26 cellular contexts compared by ENCODE assay signal in the genomic region with DNA sequence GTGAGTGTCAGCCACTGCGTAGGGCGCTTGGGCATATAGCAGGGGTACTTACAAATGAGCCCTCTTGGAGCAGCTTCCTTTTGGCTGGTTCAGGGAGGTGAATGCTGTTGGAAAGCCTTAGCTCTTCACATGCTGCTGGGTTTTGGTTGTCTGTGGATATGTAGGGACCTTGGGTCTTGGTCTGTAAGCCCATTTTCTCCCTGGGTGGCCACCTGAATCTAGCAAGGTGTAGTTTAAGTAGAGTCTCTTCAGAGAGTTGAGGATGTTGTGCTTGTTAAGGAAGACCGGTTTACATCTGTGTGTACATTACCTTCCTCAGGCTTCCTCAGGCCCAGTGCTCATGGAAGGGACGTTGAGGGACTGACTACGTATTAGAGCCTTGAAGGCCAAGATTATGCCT.
"Had no signal": no experiment of that assay in that cellular context is flagged by ENCODE, and none has a peak within 500 bp of the region (broad histone marks: within the 10 kb centered on the region; RNA-seq: fewer than 3 reads in every experiment).

No MANE protein-coding gene starts in this region.

- H3K27me3 Mint-ChIP-seq: activated B cell treated with CpG ODN at 0.5 μM for 24 hours; activated CD4-positive, alpha-beta memory T cell treated with anti-CD3 and anti-CD28 coated beads for 36 hours; activated CD4-positive, alpha-beta T cell treated with anti-CD3 and anti-CD28 coated beads, Interleukin-2, amount 10 ng/mL, durations not matched to agents 7 days and 5 days; activated naive CD4-positive, alpha-beta T cell treated with anti-CD3 and anti-CD28 coated beads, Interleukin-2, amount 10 ng/mL, durations not matched to agents 7 days and 5 days; activated naive CD8-positive, alpha-beta T cell treated with anti-CD3 and anti-CD28 coated beads for 36 hours had no signal

- H3K9me3 Mint-ChIP-seq: activated B cell treated with CpG ODN at 0.5 μM for 24 hours; activated CD4-positive, alpha-beta memory T cell treated with anti-CD3 and anti-CD28 coated beads for 36 hours; activated CD4-positive, alpha-beta T cell treated with anti-CD3 and anti-CD28 coated beads, Interleukin-2, amount 10 ng/mL, durations not matched to agents 7 days and 5 days; activated naive CD4-positive, alpha-beta T cell treated with anti-CD3 and anti-CD28 coated beads, Interleukin-2, amount 10 ng/mL, durations not matched to agents 7 days and 5 days; activated naive CD8-positive, alpha-beta T cell treated with anti-CD3 and anti-CD28 coated beads for 36 hours; activated T-cell treated with anti-CD3 and anti-CD28 coated beads, Interleukin-2, amount 50 U/mL, for 72 hours; activated T-helper 2 cell treated with anti-CD3 and anti-CD28 coated beads, Interferon-gamma antibody, Interleukin-2, Interleukin-4, amounts not matched to agents 10 μg/mL and 5 μg/mL and 100 μg/mL, durations not matched to agents 14 hours and 24 hours and 36 hours; T-helper 1 cell treated with Interleukin-12 subunit alpha and Interleukin-12 subunit beta and Interleukin-4 antibody, amounts not matched to agents 30 μg/mL and 1 μg/mL, for 36 hours had no signal

- DNase-seq: activated B cell treated with CpG ODN at 0.5 μM for 24 hours; activated CD4-positive, alpha-beta memory T cell treated with anti-CD3 and anti-CD28 coated beads for 36 hours; activated CD4-positive, alpha-beta T cell treated with anti-CD3 and anti-CD28 coated beads for 1 hour; activated CD4-positive, alpha-beta T cell treated with anti-CD3 and anti-CD28 coated beads, Interleukin-2, amount 10 ng/mL, durations not matched to agents 7 days and 5 days; activated gamma-delta T cell treated with Interleukin-2 at 50 U/mL for 16 hours; activated naive CD4-positive, alpha-beta T cell treated with anti-CD3 and anti-CD28 coated beads, Interleukin-2, amount 10 ng/mL, durations not matched to agents 7 days and 5 days; activated naive CD8-positive, alpha-beta T cell treated with anti-CD3 and anti-CD28 coated beads for 36 hours; activated T-cell treated with anti-CD3 and anti-CD28 coated beads, Interleukin-2, amount 50 U/mL, for 72 hours; Karpas-422; MM.1S; NCI-H1105 treated with DMSO at 0.1 percent for 48 hours; NCI-H1436 treated with DMSO at 0.1 percent for 48 hours; NCI-H187; NCI-H2227 treated with DMSO at 0.1 percent for 48 hours; NCI-H526 treated with DMSO at 0.1 percent for 48 hours; NCI-H82; OCI-M1; Right ventricle myocardium superior; SJCRH30; SW 1271; T-helper 9 cell had no signal

- H3K4me3 ChIP-seq: SJCRH30 had no signal

- H3K4me3 Mint-ChIP-seq: activated B cell treated with CpG ODN at 0.5 μM for 24 hours; activated CD4-positive, alpha-beta memory T cell treated with anti-CD3 and anti-CD28 coated beads for 36 hours; activated CD4-positive, alpha-beta T cell treated with anti-CD3 and anti-CD28 coated beads, Interleukin-2, amount 10 ng/mL, durations not matched to agents 7 days and 5 days; activated naive CD4-positive, alpha-beta T cell treated with anti-CD3 and anti-CD28 coated beads, Interleukin-2, amount 10 ng/mL, durations not matched to agents 7 days and 5 days; activated naive CD8-positive, alpha-beta T cell treated with anti-CD3 and anti-CD28 coated beads for 36 hours; activated T-cell treated with anti-CD3 and anti-CD28 coated beads, Interleukin-2, amount 50 U/mL, for 72 hours; T-helper 1 cell treated with Interleukin-12 subunit alpha and Interleukin-12 subunit beta and Interleukin-4 antibody, amounts not matched to agents 30 μg/mL and 1 μg/mL, for 36 hours had no signal

- H3K27ac ChIP-seq: RWPE1, SJCRH30 had no signal

- H3K9me3 ChIP-seq: SJCRH30 had no signal

- H3K4me1 Mint-ChIP-seq: activated naive CD4-positive, alpha-beta T cell treated with anti-CD3 and anti-CD28 coated beads, Interleukin-2, amount 10 ng/mL, durations not matched to agents 7 days and 5 days had no signal

- H3K27me3 ChIP-seq: SJCRH30 had no signal

- H3K4me1 ChIP-seq: SJCRH30 had no signal

- ATAC-seq: activated T-cell treated with anti-CD3 and anti-CD28 coated beads, Interleukin-2, amount 50 U/mL, for 72 hours; Panc1; SK-N-SH treated with all-trans-retinoic acid at 6 μM for 48 hours had no signal

- H3K27ac Mint-ChIP-seq: activated B cell treated with CpG ODN at 0.5 μM for 24 hours; activated CD4-positive, alpha-beta memory T cell treated with anti-CD3 and anti-CD28 coated beads for 36 hours; activated CD4-positive, alpha-beta T cell treated with anti-CD3 and anti-CD28 coated beads, Interleukin-2, amount 10 ng/mL, durations not matched to agents 7 days and 5 days; activated naive CD4-positive, alpha-beta T cell treated with anti-CD3 and anti-CD28 coated beads, Interleukin-2, amount 10 ng/mL, durations not matched to agents 7 days and 5 days; activated naive CD8-positive, alpha-beta T cell treated with anti-CD3 and anti-CD28 coated beads for 36 hours; activated T-cell treated with anti-CD3 and anti-CD28 coated beads, Interleukin-2, amount 50 U/mL, for 72 hours; activated T-helper 2 cell treated with anti-CD3 and anti-CD28 coated beads, Interferon-gamma antibody, Interleukin-2, Interleukin-4, amounts not matched to agents 10 μg/mL and 5 μg/mL and 100 μg/mL, durations not matched to agents 14 hours and 24 hours and 36 hours; T-helper 1 cell treated with Interleukin-12 subunit alpha and Interleukin-12 subunit beta and Interleukin-4 antibody, amounts not matched to agents 30 μg/mL and 1 μg/mL, for 36 hours had no signal
